In the genomic region with DNA sequence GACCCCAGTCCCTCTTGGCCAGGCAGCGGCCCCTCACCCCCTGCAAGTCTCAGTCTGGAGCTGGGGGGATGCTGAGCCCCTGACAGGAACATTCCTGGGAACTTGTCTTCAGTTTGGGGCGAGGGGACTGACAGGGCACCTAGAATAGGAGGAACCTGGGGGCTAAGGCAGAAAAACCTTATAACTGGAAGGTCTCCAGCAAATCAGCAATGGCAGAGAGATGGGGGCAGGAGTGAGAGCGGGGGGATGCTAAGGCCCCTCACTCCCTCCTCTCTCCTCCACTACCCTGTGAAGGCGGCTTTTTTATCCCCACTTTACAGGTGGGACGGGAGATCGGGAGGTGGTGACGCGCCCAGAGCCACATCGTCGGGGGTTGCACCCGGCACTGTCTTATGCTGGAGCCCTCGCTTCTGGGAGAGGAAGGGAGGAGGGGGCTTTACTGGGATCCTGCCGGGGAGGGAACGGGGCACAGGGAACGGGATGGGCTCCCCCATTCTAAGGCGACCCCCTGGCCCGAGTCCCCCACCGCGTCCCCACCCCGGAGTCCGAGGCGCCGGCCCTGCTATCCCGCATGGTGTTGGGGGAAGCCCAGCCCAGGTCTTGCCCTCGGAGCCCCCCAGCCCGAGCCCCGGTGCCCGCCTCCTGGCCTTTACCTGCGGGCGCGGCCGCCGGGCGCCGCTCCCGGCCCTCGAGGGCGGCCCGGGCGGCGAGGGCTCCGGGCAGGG, we compare ENCODE assay signal across 7 cellular contexts. TPM values are rescaled to one million over a fixed set of nuclear protein-coding genes. Genes with fewer than 3 reads are reported as not detected.
DNase-seq lines count a peak whose midpoint lies in the region; ATAC-seq and TF ChIP-seq lines count a peak whose summit lies in the region.

No MANE protein-coding gene starts in this region.

- peak overlapping the region; percentile 82 for H3K4me2 ChIP-seq in GM23338

- peak; percentile 54 for ATAC-seq in GM23338
- no peak for ATAC-seq in activated CD8-positive, alpha-beta T cell treated with anti-CD3 and anti-CD28 coated beads for 36 hours
- no peak for ATAC-seq in stimulated activated effector memory CD8-positive, alpha-beta T cell treated with anti-CD3 and anti-CD28 coated beads, Interleukin-12 subunit alpha, Interleukin-12 subunit beta, amount 100 ng/mL, for 72 hours

- intact Hi-C loops in activated CD8-positive, alpha-beta T cell treated with anti-CD3 and anti-CD28 coated beads for 36 hours (cut with micrococcal nuclease), result no loop called here

- POLR2A ChIA-PET in activated CD8-positive, alpha-beta T cell treated with anti-CD3 and anti-CD28 coated beads for 36 hours (lab: Charles Lee), result interaction anchor here (0.9 kb wide), 1 partner anchor 17 kb away, joined by 3 read pairs; no protein-coding TSS in a partner anchor

- peak overlapping the region; percentile 72 for H3K4me3 Mint-ChIP-seq in GM23338
- peak overlapping the region; percentile 39 for H3K4me3 Mint-ChIP-seq in activated CD8-positive, alpha-beta T cell treated with anti-CD3 and anti-CD28 coated beads for 36 hours
- H3K4me3 Mint-ChIP-seq in stimulated activated effector memory CD8-positive, alpha-beta T cell treated with anti-CD3 and anti-CD28 coated beads, Interleukin-12 subunit alpha, Interleukin-12 subunit beta, amount 100 ng/mL, for 72 hours, result peak overlapping the region; percentile 53

- H3K79me2 ChIP-seq in GM23338 (replicated peaks; ENCODE audit: insufficient read depth), result no peaks in the 10 kb centered on the region

- H3K27ac ChIP-seq in GM23338 (ENCODE audit: low read depth), result no peak overlapping the region

- H3K27me3 ChIP-seq in GM23338 (ENCODE audit: insufficient read depth), result peaks cover 41% of the 10 kb centered on the region
- peaks cover 33% of the 10 kb centered on the region for H3K27me3 ChIP-seq in iPS-15b (ENCODE audit: control insufficient read depth, insufficient read depth, low read length)

- no peaks in the 10 kb centered on the region for H3F3A ChIP-seq in GM23338 (replicated peaks; ENCODE audit: low read depth)

- H2AFZ ChIP-seq in GM23338, result peak overlapping the region; percentile 93

- no peaks in the 10 kb centered on the region for H4K20me1 ChIP-seq in GM23338 (replicated peaks; ENCODE audit: insufficient read depth)

- CTCF ChIA-PET in activated CD8-positive, alpha-beta T cell treated with anti-CD3 and anti-CD28 coated beads for 36 hours (lab: Charles Lee), result interaction anchor here (1.0 kb wide), 1 partner anchor 63 kb away, joined by 3 read pairs; no protein-coding TSS in a partner anchor

- H3K27me3 Mint-ChIP-seq in GM23338 (ENCODE audit: insufficient read depth, low read depth, poor library complexity), result peaks cover 51% of the 10 kb centered on the region
- peaks cover 29% of the 10 kb centered on the region for H3K27me3 Mint-ChIP-seq in activated CD8-positive, alpha-beta T cell treated with anti-CD3 and anti-CD28 coated beads for 36 hours

- H3K36me3 ChIP-seq in GM23338 (ENCODE audit: insufficient read depth), result no peaks in the 10 kb centered on the region
- H3K36me3 ChIP-seq in iPS-15b (ENCODE audit: control insufficient read depth, insufficient read depth, low read length), result no peaks in the 10 kb centered on the region

- H3K4me3 ChIP-seq in GM23338 (peak overlapping the region; percentile 62), iPS-15b (ENCODE audit: low read depth, low read length) (peak overlapping the region; percentile 45)

- peaks cover 6% of the 10 kb centered on the region; the same call in 1 of the 2 replicates for H3K4me1 ChIP-seq in GM23338 (ENCODE audit: insufficient read depth)
- H3K4me1 ChIP-seq in iPS-15b (ENCODE audit: control insufficient read depth, insufficient read depth, low read length), result no peaks in the 10 kb centered on the region

- peaks cover 10% of the 10 kb centered on the region for H3K4me1 Mint-ChIP-seq in GM23338
- peaks cover 25% of the 10 kb centered on the region for H3K4me1 Mint-ChIP-seq in activated CD8-positive, alpha-beta T cell treated with anti-CD3 and anti-CD28 coated beads for 36 hours (ENCODE audit: low read depth)
- H3K4me1 Mint-ChIP-seq in stimulated activated effector memory CD8-positive, alpha-beta T cell treated with anti-CD3 and anti-CD28 coated beads, Interleukin-12 subunit alpha, Interleukin-12 subunit beta, amount 100 ng/mL, for 72 hours, result peaks cover 39% of the 10 kb centered on the region

- no peaks in the 10 kb centered on the region for H3K9me2 ChIP-seq in GM23338 (ENCODE audit: insufficient read depth)

- no peak overlapping the region for H3K27ac Mint-ChIP-seq in GM23338
- H3K27ac Mint-ChIP-seq in activated CD8-positive, alpha-beta T cell treated with anti-CD3 and anti-CD28 coated beads for 36 hours, result no peak overlapping the region
- no peak overlapping the region for H3K27ac Mint-ChIP-seq in stimulated activated effector memory CD8-positive, alpha-beta T cell treated with anti-CD3 and anti-CD28 coated beads, Interleukin-12 subunit alpha, Interleukin-12 subunit beta, amount 100 ng/mL, for 72 hours

- DNase-seq in GM23338 (ENCODE audit: low spot score) (peak; percentile 41), G401 (ENCODE audit: low spot score) (no peak)
- DNase-seq in activated CD8-positive, alpha-beta T cell treated with anti-CD3 and anti-CD28 coated beads for 36 hours, result no peak
- no peak for DNase-seq in stimulated activated effector memory CD8-positive, alpha-beta T cell treated with anti-CD3 and anti-CD28 coated beads, Interleukin-12 subunit alpha, Interleukin-12 subunit beta, amount 100 ng/mL, for 72 hours (ENCODE audit: low spot score in 2 of 2)
- no peak for DNase-seq in stimulated activated CD4-positive, alpha-beta T cell treated with anti-CD3 and anti-CD28 coated beads, Interleukin-4, amount 100 ng/mL, for 4 hours
- no peak for DNase-seq in activated CD4-positive, CD25-positive, alpha-beta regulatory T cell (lab: John Stamatoyannopoulos, UW)

- H3K9me3 Mint-ChIP-seq in GM23338, result no peaks in the 10 kb centered on the region
- no peaks in the 10 kb centered on the region for H3K9me3 Mint-ChIP-seq in activated CD8-positive, alpha-beta T cell treated with anti-CD3 and anti-CD28 coated beads for 36 hours
- H3K9me3 Mint-ChIP-seq in stimulated activated effector memory CD8-positive, alpha-beta T cell treated with anti-CD3 and anti-CD28 coated beads, Interleukin-12 subunit alpha, Interleukin-12 subunit beta, amount 100 ng/mL, for 72 hours, result no peaks in the 10 kb centered on the region

- H3K9ac ChIP-seq in iPS-15b (ENCODE audit: low read depth, low read length), result no peak overlapping the region

- H3K9me3 ChIP-seq in iPS-15b (ENCODE audit: control insufficient read depth, insufficient read depth, low read length), result no peaks in the 10 kb centered on the region

- in situ Hi-C loops in G401 (cut with HindIII; ENCODE audit: low sequenced_read_pairs), result no loop called here

- no peaks in the 10 kb centered on the region for H3K36me3 Mint-ChIP-seq in GM23338 (ENCODE audit: low read depth)
- H3K36me3 Mint-ChIP-seq in activated CD8-positive, alpha-beta T cell treated with anti-CD3 and anti-CD28 coated beads for 36 hours (ENCODE audit: low read depth), result no peaks in the 10 kb centered on the region
- no peaks in the 10 kb centered on the region for H3K36me3 Mint-ChIP-seq in stimulated activated effector memory CD8-positive, alpha-beta T cell treated with anti-CD3 and anti-CD28 coated beads, Interleukin-12 subunit alpha, Interleukin-12 subunit beta, amount 100 ng/mL, for 72 hours

- TF ChIP-seq CTCF in GM23338 (conservative IDR thresholded peaks at IDR 0.05; ENCODE audit: low read depth in 2 of 2), result no peak
- no peak for TF ChIP-seq CTCF in activated CD8-positive, alpha-beta T cell treated with anti-CD3 and anti-CD28 coated beads for 36 hours (IDR thresholded peaks at IDR 0.05)

RNA-seq across cellular contexts. Expression of a gene that starts 0.5 kb away (rescaled TPM):
- total RNA-seq in GM23338 (2014; rRNA removed; shearing (Covaris generic)), result 4.9 and 5.0 TPM in 2 replicates
- polyA plus RNA-seq in GM23338 (2016; fragmentation: Nextera tagmentation; extraction: Ambion mirVana), result 0.77 and 0.95 TPM in 2 replicates
- under 1 TPM; 0.83 to 0.85 TPM for total RNA-seq in activated CD8-positive, alpha-beta T cell treated with anti-CD3 and anti-CD28 coated beads for 36 hours
- 0.47 TPM in 1 of 2 replicates, not detected in the other for total RNA-seq in G401 (2014; rRNA removed; shearing (Covaris generic))

RNA-seq across cellular contexts. Expression of a gene that starts 24.7 kb away (rescaled TPM):
- 55.8 and 55.9 TPM in 2 replicates for total RNA-seq in GM23338 (2014; rRNA removed; shearing (Covaris generic))
- polyA plus RNA-seq in GM23338 (2016; fragmentation: Nextera tagmentation; extraction: Ambion mirVana), result 45.2 and 45.6 TPM in 2 replicates
- total RNA-seq in activated CD8-positive, alpha-beta T cell treated with anti-CD3 and anti-CD28 coated beads for 36 hours, result 10 to 100 TPM; 47.9 to 48.4 TPM
- total RNA-seq in G401 (2014; rRNA removed; shearing (Covaris generic)), result 168 and 173 TPM in 2 replicates

RNA-seq across cellular contexts. Expression of a gene that starts 31.4 kb away (rescaled TPM):
- total RNA-seq in GM23338 (2014; rRNA removed; shearing (Covaris generic)), result 37.4 and 59.8 TPM in 2 replicates
- 13.8 and 14.7 TPM in 2 replicates for polyA plus RNA-seq in GM23338 (2016; fragmentation: Nextera tagmentation; extraction: Ambion mirVana)
- 100 to 1,000 TPM; 125 to 129 TPM for total RNA-seq in activated CD8-positive, alpha-beta T cell treated with anti-CD3 and anti-CD28 coated beads for 36 hours
- total RNA-seq in G401 (2014; rRNA removed; shearing (Covaris generic)), result 117 and 127 TPM in 2 replicates

RNA-seq across cellular contexts. Expression of a gene that starts 35.9 kb away (rescaled TPM):
- total RNA-seq in GM23338 (2014; rRNA removed; shearing (Covaris generic)), result 46.6 and 47.1 TPM in 2 replicates
- polyA plus RNA-seq in GM23338 (2016; fragmentation: Nextera tagmentation; extraction: Ambion mirVana), result 21.5 and 22.6 TPM in 2 replicates
- total RNA-seq in activated CD8-positive, alpha-beta T cell treated with anti-CD3 and anti-CD28 coated beads for 36 hours, result 10 to 100 TPM; 52.7 to 54.9 TPM
- 58.2 and 58.5 TPM in 2 replicates for total RNA-seq in G401 (2014; rRNA removed; shearing (Covaris generic))

RNA-seq across cellular contexts. Expression of a gene that starts 40.7 kb away (rescaled TPM):
- 0.62 and 0.94 TPM in 2 replicates for total RNA-seq in GM23338 (2014; rRNA removed; shearing (Covaris generic))
- 0.24 and 0.36 TPM in 2 replicates for polyA plus RNA-seq in GM23338 (2016; fragmentation: Nextera tagmentation; extraction: Ambion mirVana)
- under 1 TPM; 0.20 to 0.34 TPM for total RNA-seq in activated CD8-positive, alpha-beta T cell treated with anti-CD3 and anti-CD28 coated beads for 36 hours
- 0.12 TPM in 1 of 2 replicates, not detected in the other for total RNA-seq in G401 (2014; rRNA removed; shearing (Covaris generic))
